15 cellular contexts compared by ENCODE assay signal in the genomic region with DNA sequence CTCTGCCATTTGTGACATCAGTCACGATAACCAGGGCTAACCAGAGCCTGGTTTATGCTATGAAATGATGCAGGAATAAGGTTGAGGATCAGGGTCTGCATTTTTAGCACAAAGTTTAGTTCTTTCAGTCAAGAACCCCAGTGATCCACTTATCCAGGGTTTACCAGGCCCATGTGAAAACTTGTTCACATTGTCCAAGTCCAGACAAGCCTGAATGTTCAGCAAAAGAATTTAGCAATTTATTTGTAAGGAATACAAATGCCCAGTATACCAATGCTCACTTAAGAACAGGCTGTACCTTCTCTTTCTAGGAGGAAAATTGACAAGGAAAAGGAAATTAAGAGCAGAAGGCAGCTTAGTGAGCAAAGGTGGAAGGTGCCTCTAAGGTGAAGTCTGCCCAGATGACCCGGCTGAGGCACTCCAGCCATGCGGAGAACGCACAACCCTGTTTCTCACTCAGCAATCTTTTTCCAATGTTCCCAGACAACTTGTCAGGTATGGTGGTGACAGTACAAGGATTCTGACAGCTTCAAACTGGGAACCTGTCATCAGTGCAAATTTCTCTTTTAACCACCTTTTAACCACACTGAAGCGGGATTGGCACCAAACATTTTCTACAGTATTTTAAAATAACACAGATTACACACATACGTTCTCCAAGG. TPM values are rescaled to one million over a fixed set of nuclear protein-coding genes. Genes with fewer than 3 reads are reported as not detected.
"Had no signal": no experiment of that assay in that cellular context is flagged by ENCODE, and none has a peak within 500 bp of the region (broad histone marks: within the 10 kb centered on the region; RNA-seq: fewer than 3 reads in every experiment).

No MANE protein-coding gene starts in this region.

- H3K27me3 Mint-ChIP-seq: progenitor cell of endocrine pancreas had no signal

- H3K4me3 Mint-ChIP-seq: activated T-cell treated with anti-CD3 and anti-CD28 coated beads, Interleukin-2, amount 50 U/mL, for 72 hours; nephron; T-helper 1 cell treated with Interleukin-12 subunit alpha and Interleukin-12 subunit beta and Interleukin-4 antibody, amounts not matched to agents 30 μg/mL and 1 μg/mL, for 36 hours had no signal

- H3K27ac Mint-ChIP-seq: activated naive CD4-positive, alpha-beta T cell treated with anti-CD3 and anti-CD28 coated beads, Interleukin-2, amount 50 U/mL, for 72 hours; activated T-cell treated with anti-CD3 and anti-CD28 coated beads, Interleukin-2, amount 50 U/mL, for 72 hours; nephron; progenitor cell of endocrine pancreas; T-helper 1 cell treated with Interleukin-12 subunit alpha and Interleukin-12 subunit beta and Interleukin-4 antibody, amounts not matched to agents 30 μg/mL and 1 μg/mL, for 36 hours had no signal

- ATAC-seq: activated naive CD4-positive, alpha-beta T cell treated with anti-CD3 and anti-CD28 coated beads, Interleukin-2, amount 50 U/mL, for 72 hours; activated T-cell treated with anti-CD3 and anti-CD28 coated beads, Interleukin-2, amount 50 U/mL, for 72 hours; sciatic nerve had no signal

- H3K9me3 Mint-ChIP-seq: activated naive CD4-positive, alpha-beta T cell treated with anti-CD3 and anti-CD28 coated beads, Interleukin-2, amount 50 U/mL, for 72 hours; activated T-cell treated with anti-CD3 and anti-CD28 coated beads, Interleukin-2, amount 50 U/mL, for 72 hours; nephron; T-helper 1 cell treated with Interleukin-12 subunit alpha and Interleukin-12 subunit beta and Interleukin-4 antibody, amounts not matched to agents 30 μg/mL and 1 μg/mL, for 36 hours had no signal

- H3K27me3 ChIP-seq: tibial nerve, vagina had no signal

- H3K27ac ChIP-seq: coronary artery, tibial nerve, vagina had no signal

- DNase-seq: activated CD4-positive, alpha-beta T cell treated with anti-CD3 and anti-CD28 coated beads for 48 hours; activated CD8-positive, alpha-beta memory T cell treated with anti-CD3 and anti-CD28 coated beads, Interleukin-2, amount 50 U/mL, for 48 hours; activated gamma-delta T cell; activated T-cell treated with anti-CD3 and anti-CD28 coated beads, Interleukin-2, amount 50 U/mL, for 72 hours; amniotic stem cell; central memory CD4-positive, alpha-beta T cell; effector CD4-positive, alpha-beta T cell had no signal

- H3K36me3 Mint-ChIP-seq: activated naive CD4-positive, alpha-beta T cell treated with anti-CD3 and anti-CD28 coated beads, Interleukin-2, amount 50 U/mL, for 72 hours had no signal

- H3K9me3 ChIP-seq: tibial nerve, vagina had no signal

- H3K4me3 ChIP-seq: coronary artery, tibial nerve, vagina had no signal

- H3K36me3 ChIP-seq: vagina had no signal

RNA-seq across cellular contexts. Expression of a gene that starts 54.0 kb away (rescaled TPM):
- total RNA-seq: activated T-cell treated with anti-CD3 and anti-CD28 coated beads, Interleukin-2, amount 50 U/mL, for 72 hours had no signal
